Comparison of ENCODE assay signal across 15 cellular contexts in the genomic region with DNA sequence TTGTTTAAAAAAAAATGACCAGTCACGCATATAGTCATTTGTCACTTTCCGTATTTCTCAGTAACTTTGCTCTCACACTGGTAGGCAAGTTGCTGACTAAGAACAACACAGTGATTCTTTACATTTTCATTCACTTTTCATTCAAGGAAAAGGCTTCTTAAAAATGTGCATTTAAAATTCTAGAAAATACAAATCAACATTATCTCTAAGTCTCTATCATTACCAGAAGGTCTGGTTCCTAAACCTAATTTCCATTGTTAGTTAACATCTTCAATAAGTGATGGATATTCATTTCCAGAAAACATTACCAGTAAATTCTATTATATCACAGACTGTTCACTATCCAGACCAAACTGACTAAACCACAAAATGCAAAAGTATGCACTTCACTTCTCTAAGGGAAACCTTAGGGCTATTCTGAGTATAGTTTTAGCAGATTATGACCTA.
DNase-seq lines count a peak whose midpoint lies in the region; ATAC-seq and TF ChIP-seq lines count a peak whose summit lies in the region.
"Had no signal": no experiment of that assay in that cellular context is flagged by ENCODE, and none has a peak within 500 bp of the region (broad histone marks: within the 10 kb centered on the region; RNA-seq: fewer than 3 reads in every experiment).

No MANE protein-coding gene starts in this region.

- no peaks in the 10 kb centered on the region for H3K36me3 ChIP-seq in Karpas-422 (ENCODE audit: insufficient read depth, low read length)
- no peaks in the 10 kb centered on the region for H3K36me3 ChIP-seq in mucosa of descending colon (ENCODE audit: low read depth)

- H3K9me2 ChIP-seq in Karpas-422 (replicated peaks; ENCODE audit: insufficient read depth, low read length): no peaks in the 10 kb centered on the region

- no peaks in the 10 kb centered on the region for H3K9me3 Mint-ChIP-seq in activated CD4-positive, alpha-beta T cell treated with anti-CD3 and anti-CD28 coated beads, Interleukin-2, amount 10 ng/mL, durations not matched to agents 24 days and 14 days
- H3K9me3 Mint-ChIP-seq: GM23338, memory B cell had no signal

- no peak overlapping the region for H2AFZ ChIP-seq in Karpas-422 (ENCODE audit: low read length)
- H2AFZ ChIP-seq: GM23338 had no signal

- peaks cover 4% of the 10 kb centered on the region for H3K4me1 Mint-ChIP-seq in activated CD4-positive, alpha-beta T cell treated with anti-CD3 and anti-CD28 coated beads, Interleukin-2, amount 10 ng/mL, durations not matched to agents 24 days and 14 days
- H3K4me1 Mint-ChIP-seq: memory B cell had no signal

- no peaks in the 10 kb centered on the region for H3K27me3 ChIP-seq in Karpas-422 (ENCODE audit: low read length)
- H3K27me3 ChIP-seq: heart right ventricle had no signal

- no peak overlapping the region for H3K9ac ChIP-seq in Karpas-422 (ENCODE audit: low read length)

- peaks cover 13% of the 10 kb centered on the region for H3K36me3 Mint-ChIP-seq in activated CD4-positive, alpha-beta T cell treated with anti-CD3 and anti-CD28 coated beads, Interleukin-2, amount 10 ng/mL, durations not matched to agents 24 days and 14 days (ENCODE audit: low read depth)
- H3K36me3 Mint-ChIP-seq: memory B cell had no signal

- H3K27me3 Mint-ChIP-seq in activated CD4-positive, alpha-beta T cell treated with anti-CD3 and anti-CD28 coated beads, Interleukin-2, amount 10 ng/mL, durations not matched to agents 24 days and 14 days: no peaks in the 10 kb centered on the region
- H3K27me3 Mint-ChIP-seq: memory B cell had no signal

- no peak overlapping the region for H3K4me2 ChIP-seq in Karpas-422 (ENCODE audit: low read depth, low read length, poor library complexity, severe bottlenecking)
- H3K4me2 ChIP-seq: GM23338 had no signal

- DNase-seq in GM20000 (ENCODE audit: low spot score) (peak; percentile 33), Karpas-422 (no peak), mucosa of descending colon (no peak), NCI-H526 treated with DMSO at 0.1 percent for 48 hours (lab: John Stamatoyannopoulos, UW) (no peak)
- DNase-seq in activated CD4-positive, alpha-beta T cell treated with anti-CD3 and anti-CD28 coated beads, Interleukin-2, amount 10 ng/mL, durations not matched to agents 24 days and 14 days: no peak
- DNase-seq: activated CD4-positive, alpha-beta T cell treated with anti-CD3 and anti-CD28 coated beads, Interleukin-2, amount 50 U/mL, for 1 hour; amygdala; effector CD8-positive, alpha-beta T cell; heart right ventricle; NCI-H526; right cardiac atrium had no signal

- H3K27ac ChIP-seq in Karpas-422 (ENCODE audit: low read length): 0 out of 2 replicates have a peak overlapping the region, but pooled peaks have one; percentile 24
- H3K27ac ChIP-seq: heart right ventricle had no signal

- H3K9me3 ChIP-seq in Karpas-422 (ENCODE audit: low read length) (no peaks in the 10 kb centered on the region), mucosa of descending colon (no peaks in the 10 kb centered on the region)
- H3K9me3 ChIP-seq: heart right ventricle had no signal

- H3K4me1 ChIP-seq in Karpas-422 (ENCODE audit: low read length) (peaks cover 4% of the 10 kb centered on the region), mucosa of descending colon (ENCODE audit: low read depth) (no peaks in the 10 kb centered on the region)
- H3K4me1 ChIP-seq: heart right ventricle had no signal

- intact Hi-C loops in mucosa of descending colon (cut with DNase I, micrococcal nuclease): no loop called here
- intact Hi-C loops in activated CD4-positive, alpha-beta T cell treated with anti-CD3 and anti-CD28 coated beads, Interleukin-2, amount 10 ng/mL, durations not matched to agents 24 days and 14 days (cut with micrococcal nuclease): no loop called here

- no peak overlapping the region for H3K4me3 Mint-ChIP-seq in activated CD4-positive, alpha-beta T cell treated with anti-CD3 and anti-CD28 coated beads, Interleukin-2, amount 10 ng/mL, durations not matched to agents 24 days and 14 days
- H3K4me3 Mint-ChIP-seq: GM23338, memory B cell had no signal

- no peak overlapping the region for H3K27ac Mint-ChIP-seq in activated CD4-positive, alpha-beta T cell treated with anti-CD3 and anti-CD28 coated beads, Interleukin-2, amount 10 ng/mL, durations not matched to agents 24 days and 14 days
- H3K27ac Mint-ChIP-seq: GM23338, memory B cell had no signal

- no peak for TF ChIP-seq CTCF in GM20000 (IDR thresholded peaks at IDR 0.05; ENCODE audit: extremely low read depth, missing control alignments)
- no peak for TF ChIP-seq CTCF in mucosa of descending colon (IDR thresholded peaks at IDR 0.05)

- H3K4me3 ChIP-seq in Karpas-422 (ENCODE audit: low read length) (no peak overlapping the region), mucosa of descending colon (no peak overlapping the region)
- H3K4me3 ChIP-seq: GM23338, heart right ventricle had no signal

- H4K20me1 ChIP-seq in Karpas-422 (ENCODE audit: insufficient read depth, low read depth, low read length): no peaks in the 10 kb centered on the region

- no peaks in the 10 kb centered on the region for H3K79me2 ChIP-seq in Karpas-422 (ENCODE audit: low read length)

- ATAC-seq in GM18858 (IDR thresholded peaks at IDR 0.05; ENCODE audit: unreplicated experiment): peak; percentile 85
- ATAC-seq in HG02943 (IDR thresholded peaks at IDR 0.05; ENCODE audit: low read depth, unreplicated experiment): peak; percentile 59
- ATAC-seq in mucosa of descending colon: no peak
- ATAC-seq: GM23338, heart right ventricle, right cardiac atrium had no signal
